Comparison of ENCODE assay signal across 12 cellular contexts in the genomic region with DNA sequence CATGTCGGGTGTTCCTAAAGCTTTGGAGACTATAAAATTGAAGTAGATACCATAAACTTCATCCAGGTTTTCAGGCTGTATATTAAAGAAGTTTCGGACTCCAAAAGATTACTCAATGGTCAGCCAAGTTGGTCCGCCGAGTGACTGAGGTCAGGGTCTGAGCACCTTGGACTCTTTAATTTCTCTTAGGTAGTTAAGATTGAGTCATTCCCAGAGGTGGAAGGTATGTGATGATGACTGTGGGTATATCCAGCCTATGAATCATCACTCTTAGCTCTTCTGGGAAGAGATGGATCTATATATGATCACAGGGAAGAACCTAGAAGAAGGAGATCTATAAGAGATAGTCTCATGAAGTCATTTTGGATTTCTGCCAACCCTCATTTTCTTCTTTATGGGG. TPM values are rescaled to one million over a fixed set of nuclear protein-coding genes. Genes with fewer than 3 reads are reported as not detected.
DNase-seq lines count a peak whose midpoint lies in the region; ATAC-seq and TF ChIP-seq lines count a peak whose summit lies in the region.
"Had no signal": no experiment of that assay in that cellular context is flagged by ENCODE, and none has a peak within 500 bp of the region (broad histone marks: within the 10 kb centered on the region; RNA-seq: fewer than 3 reads in every experiment).

No MANE protein-coding gene starts in this region.

- H3K9me3 Mint-ChIP-seq in effector memory CD8-positive, alpha-beta T cell: no peaks in the 10 kb centered on the region
- peaks cover 0 to 3% (median 0%) of the 10 kb centered on the region in 11 donors for H3K9me3 Mint-ChIP-seq in naive thymus-derived CD4-positive, alpha-beta T cell
- H3K9me3 Mint-ChIP-seq in activated CD8-positive, alpha-beta memory T cell treated with anti-CD3 and anti-CD28 coated beads, Interleukin-2, amount 10 ng/mL, durations not matched to agents 7 days and 5 days (ENCODE audit: low read depth): no peaks in the 10 kb centered on the region
- H3K9me3 Mint-ChIP-seq: activated naive CD8-positive, alpha-beta T cell treated with anti-CD3 and anti-CD28 coated beads, Interleukin-2, amount 10 ng/mL, durations not matched to agents 7 days and 5 days had no signal

- peaks cover 66 to 69% of the 10 kb centered on the region in 2 donors for H3K4me1 Mint-ChIP-seq in effector memory CD8-positive, alpha-beta T cell (ENCODE audit: low read depth in 2 of 2)
- H3K4me1 Mint-ChIP-seq in naive thymus-derived CD4-positive, alpha-beta T cell: peaks cover 15 to 81% (median 15%) of the 10 kb centered on the region in 7 donors
- peaks cover 32% of the 10 kb centered on the region for H3K4me1 Mint-ChIP-seq in activated CD8-positive, alpha-beta memory T cell treated with anti-CD3 and anti-CD28 coated beads, Interleukin-2, amount 10 ng/mL, durations not matched to agents 7 days and 5 days

- POLR2A ChIA-PET in naive thymus-derived CD4-positive, alpha-beta T cell (lab: Charles Lee): interaction anchor here (0.6 to 28.5 kb wide), 3 partner anchors 23 to 54 kb away, joined by 3 to 862 read pairs (median 4); no protein-coding TSS in a partner anchor

- no peaks in the 10 kb centered on the region for H3K27me3 ChIP-seq in naive thymus-derived CD4-positive, alpha-beta T cell (ENCODE audit: control insufficient read depth in 2 of 2, insufficient read depth in 2 of 2, low read length in 2 of 2)

- H3K36me3 Mint-ChIP-seq in effector memory CD8-positive, alpha-beta T cell (ENCODE audit: insufficient read depth): peaks cover 6% of the 10 kb centered on the region
- peaks cover 0 to 13% (median 7%) of the 10 kb centered on the region in 5 donors for H3K36me3 Mint-ChIP-seq in naive thymus-derived CD4-positive, alpha-beta T cell
- H3K36me3 Mint-ChIP-seq in activated CD8-positive, alpha-beta memory T cell treated with anti-CD3 and anti-CD28 coated beads, Interleukin-2, amount 10 ng/mL, durations not matched to agents 7 days and 5 days: no peaks in the 10 kb centered on the region

- peak; percentile 74 for DNase-seq in LoVo (ENCODE audit: low spot score)
- DNase-seq in effector memory CD8-positive, alpha-beta T cell: no peak
- no peak for DNase-seq in naive thymus-derived CD4-positive, alpha-beta T cell
- DNase-seq in activated CD8-positive, alpha-beta memory T cell treated with anti-CD3 and anti-CD28 coated beads, Interleukin-2, amount 10 ng/mL, durations not matched to agents 7 days and 5 days: no peak
- DNase-seq in NCI-H1694 treated with DMSO at 0.1 percent for 48 hours (lab: John Stamatoyannopoulos, UW): no peak
- no peak for DNase-seq in left lobe of liver (ENCODE audit: low spot score)
- no peak for DNase-seq in NCI-H1417 (lab: John Stamatoyannopoulos, UW)
- DNase-seq: activated naive CD8-positive, alpha-beta T cell treated with anti-CD3 and anti-CD28 coated beads, Interleukin-2, amount 10 ng/mL, durations not matched to agents 7 days and 5 days; GOT3; NCI-H1105; NCI-H446 treated with DMSO at 0.1 percent for 48 hours had no signal

- peaks cover 0 to 8% (median 0%) of the 10 kb centered on the region in 3 experiments for H3K36me3 ChIP-seq in naive thymus-derived CD4-positive, alpha-beta T cell (ENCODE audit: control insufficient read depth in 2 of 3, insufficient read depth in 3 of 3, low read length in 3 of 3)

- CTCF ChIA-PET in naive thymus-derived CD4-positive, alpha-beta T cell (lab: Charles Lee): interaction anchor here (1.2 to 26.6 kb wide), 4 partner anchors 10 to 258 kb away, joined by 3 to 673 read pairs (median 60); no protein-coding TSS in a partner anchor
- CTCF ChIA-PET in activated CD8-positive, alpha-beta memory T cell treated with anti-CD3 and anti-CD28 coated beads, Interleukin-2, amount 10 ng/mL, durations not matched to agents 7 days and 5 days (lab: Charles Lee): interaction anchor here (1.0 to 14.7 kb wide), 2 partner anchors 10 to 29 kb away, joined by 3 to 137 read pairs; no protein-coding TSS in a partner anchor

- no peaks in the 10 kb centered on the region for H3K27me3 Mint-ChIP-seq in effector memory CD8-positive, alpha-beta T cell
- peaks cover 0 to 61% (median 0%) of the 10 kb centered on the region in 5 donors for H3K27me3 Mint-ChIP-seq in naive thymus-derived CD4-positive, alpha-beta T cell
- H3K27me3 Mint-ChIP-seq in activated CD8-positive, alpha-beta memory T cell treated with anti-CD3 and anti-CD28 coated beads, Interleukin-2, amount 10 ng/mL, durations not matched to agents 7 days and 5 days: peaks cover 56% of the 10 kb centered on the region

- intact Hi-C loops in naive thymus-derived CD4-positive, alpha-beta T cell (cut with micrococcal nuclease): no loop called here

- no peak overlapping the region for H3K4me3 Mint-ChIP-seq in effector memory CD8-positive, alpha-beta T cell
- H3K4me3 Mint-ChIP-seq in naive thymus-derived CD4-positive, alpha-beta T cell: peak overlapping the region in 5 of 10 donors; percentile 97 to 100 (median 99)
- no peak overlapping the region for H3K4me3 Mint-ChIP-seq in activated CD8-positive, alpha-beta memory T cell treated with anti-CD3 and anti-CD28 coated beads, Interleukin-2, amount 10 ng/mL, durations not matched to agents 7 days and 5 days
- H3K4me3 Mint-ChIP-seq: activated naive CD8-positive, alpha-beta T cell treated with anti-CD3 and anti-CD28 coated beads, Interleukin-2, amount 10 ng/mL, durations not matched to agents 7 days and 5 days had no signal

- TF ChIP-seq CTCF in C4-2B (conservative IDR thresholded peaks at IDR 0.05): no peak

- H3K4me1 ChIP-seq in naive thymus-derived CD4-positive, alpha-beta T cell (ENCODE audit: control insufficient read depth in 2 of 2, insufficient read depth in 2 of 2, low read length in 2 of 2): peaks cover 37 to 64% of the 10 kb centered on the region in 2 donors

- ATAC-seq in effector memory CD8-positive, alpha-beta T cell (replicated peaks): no peak
- ATAC-seq in naive thymus-derived CD4-positive, alpha-beta T cell: no peak
- ATAC-seq in activated CD8-positive, alpha-beta memory T cell treated with anti-CD3 and anti-CD28 coated beads, Interleukin-2, amount 10 ng/mL, durations not matched to agents 7 days and 5 days: no peak
- no peak for ATAC-seq in left lobe of liver

- H3K27ac Mint-ChIP-seq in effector memory CD8-positive, alpha-beta T cell: peak overlapping the region; percentile 26 to 77
- H3K27ac Mint-ChIP-seq in naive thymus-derived CD4-positive, alpha-beta T cell: peak overlapping the region in 4 of 9 donors; percentile 84 to 95 (median 90)
- no peak overlapping the region for H3K27ac Mint-ChIP-seq in activated CD8-positive, alpha-beta memory T cell treated with anti-CD3 and anti-CD28 coated beads, Interleukin-2, amount 10 ng/mL, durations not matched to agents 7 days and 5 days
- H3K27ac Mint-ChIP-seq: activated naive CD8-positive, alpha-beta T cell treated with anti-CD3 and anti-CD28 coated beads, Interleukin-2, amount 10 ng/mL, durations not matched to agents 7 days and 5 days had no signal

- H3K27ac ChIP-seq in C4-2B: peak overlapping the region; percentile 38; the same call in 1 of the 2 replicates
- peak overlapping the region; percentile 76 for H3K27ac ChIP-seq in naive thymus-derived CD4-positive, alpha-beta T cell (ENCODE audit: low read depth, low read length)

- no peaks in the 10 kb centered on the region for H3K9me3 ChIP-seq in naive thymus-derived CD4-positive, alpha-beta T cell (ENCODE audit: control insufficient read depth in 2 of 3, low read length in 3 of 3)

- no peak overlapping the region for H3K4me3 ChIP-seq in naive thymus-derived CD4-positive, alpha-beta T cell (ENCODE audit: low read length)

RNA-seq across cellular contexts. Expression of a gene that starts 3.3 kb away (rescaled TPM):
- total RNA-seq in naive thymus-derived CD4-positive, alpha-beta T cell: 100 to 1,000 TPM in 4 of 5 experiments, 10 to 100 TPM in 1; 13.1 to 179 (median 135) TPM
- polyA plus RNA-seq in naive thymus-derived CD4-positive, alpha-beta T cell: 100 to 1,000 TPM in 1 of 2 donors, 10 to 100 TPM in 1; 98.9 to 102 TPM
- 1 to 10 TPM; 2.2 to 5.5 TPM for total RNA-seq in activated CD8-positive, alpha-beta memory T cell treated with anti-CD3 and anti-CD28 coated beads, Interleukin-2, amount 10 ng/mL, durations not matched to agents 7 days and 5 days
- 13.5 TPM for total RNA-seq in left lobe of liver
